In genomic region chr14:72680853-72681640, GRCh38 we compare ENCODE assay signal across 22 cellular contexts.
"Had no signal": no experiment of that assay in that cellular context is flagged by ENCODE, and none has a peak within 500 bp of the region (broad histone marks: within the 10 kb centered on the region; RNA-seq: fewer than 3 reads in every experiment).

No MANE protein-coding gene starts in this region.

- H3K4me2 ChIP-seq: smooth muscle cell had no signal

- H3K27me3 Mint-ChIP-seq: memory B cell; naive B cell; stimulated activated naive CD8-positive, alpha-beta T cell treated with anti-CD3 and anti-CD28 coated beads, Interleukin-15, amount 100 ng/mL, for 72 hours had no signal

- H3K4me1 ChIP-seq: adrenal gland, pancreas, upper lobe of left lung had no signal

- DNase-seq: activated CD4-positive, alpha-beta T cell treated with anti-CD3 and anti-CD28 coated beads, Interleukin-2, amount 50 U/mL, for 1 hour; activated CD8-positive, alpha-beta memory T cell treated with anti-CD3 and anti-CD28 coated beads for 24 hours; activated CD8-positive, alpha-beta memory T cell treated with anti-CD3 and anti-CD28 coated beads, Interleukin-2, amount 50 U/mL, for 48 hours; activated effector memory CD4-positive, alpha-beta T cell treated with anti-CD3 and anti-CD28 coated beads, Interleukin-2, amount 50 U/mL, for 16 hours; activated T-cell treated with anti-CD3 and anti-CD28 coated beads, Interleukin-2, amount 50 U/mL, for 48 hours; adrenal gland; dorsolateral prefrontal cortex; foreskin melanocyte; glutamatergic neuron; left ventricle myocardium inferior; mucosa of descending colon; naive B cell; pancreas; stimulated activated CD4-positive, alpha-beta T cell treated with anti-CD3 and anti-CD28 coated beads, Interleukin-4, amount 100 ng/mL, for 1 hour; stimulated activated naive CD8-positive, alpha-beta T cell treated with anti-CD3 and anti-CD28 coated beads, Interleukin-15, amount 100 ng/mL, for 72 hours had no signal

- H3K36me3 ChIP-seq: adrenal gland, pancreas, upper lobe of left lung had no signal

- H3K27ac ChIP-seq: adrenal gland, epithelial cell of prostate, left ventricle myocardium inferior, pancreas, upper lobe of left lung had no signal

- H3K27ac Mint-ChIP-seq: memory B cell; stimulated activated naive CD8-positive, alpha-beta T cell treated with anti-CD3 and anti-CD28 coated beads, Interleukin-15, amount 100 ng/mL, for 72 hours; T-helper 2 cell treated with Interferon-gamma antibody and Interleukin-4, amounts not matched to agents 5 μg/mL and 100 μg/mL, for 36 hours had no signal

- H3K9me3 Mint-ChIP-seq: activated naive CD4-positive, alpha-beta T cell treated with anti-CD3 and anti-CD28 coated beads, Interleukin-2, amount 50 U/mL, for 72 hours; memory B cell; T-helper 2 cell treated with Interferon-gamma antibody and Interleukin-4, amounts not matched to agents 5 μg/mL and 100 μg/mL, for 36 hours had no signal

- H3K9me3 ChIP-seq: adrenal gland, left ventricle myocardium inferior, mucosa of descending colon, pancreas had no signal

- H3K4me3 ChIP-seq: adrenal gland, dorsolateral prefrontal cortex, left ventricle myocardium inferior, mucosa of descending colon, pancreas, smooth muscle cell, upper lobe of left lung had no signal

- ATAC-seq: activated naive CD4-positive, alpha-beta T cell treated with anti-CD3 and anti-CD28 coated beads, Interleukin-2, amount 50 U/mL, for 72 hours; mucosa of descending colon; pancreas; sciatic nerve; stimulated activated naive CD8-positive, alpha-beta T cell treated with anti-CD3 and anti-CD28 coated beads, Interleukin-15, amount 100 ng/mL, for 72 hours had no signal

- H3K4me3 Mint-ChIP-seq: memory B cell; naive B cell; stimulated activated naive CD8-positive, alpha-beta T cell treated with anti-CD3 and anti-CD28 coated beads, Interleukin-15, amount 100 ng/mL, for 72 hours; T-helper 2 cell treated with Interferon-gamma antibody and Interleukin-4, amounts not matched to agents 5 μg/mL and 100 μg/mL, for 36 hours had no signal

- H3K4me1 Mint-ChIP-seq: stimulated activated naive CD8-positive, alpha-beta T cell treated with anti-CD3 and anti-CD28 coated beads, Interleukin-15, amount 100 ng/mL, for 72 hours had no signal

- H3K27me3 ChIP-seq: adrenal gland, dorsolateral prefrontal cortex, pancreas, upper lobe of left lung had no signal

- H3K36me3 Mint-ChIP-seq: activated naive CD4-positive, alpha-beta T cell treated with anti-CD3 and anti-CD28 coated beads, Interleukin-2, amount 50 U/mL, for 72 hours had no signal
